In the genomic region with DNA sequence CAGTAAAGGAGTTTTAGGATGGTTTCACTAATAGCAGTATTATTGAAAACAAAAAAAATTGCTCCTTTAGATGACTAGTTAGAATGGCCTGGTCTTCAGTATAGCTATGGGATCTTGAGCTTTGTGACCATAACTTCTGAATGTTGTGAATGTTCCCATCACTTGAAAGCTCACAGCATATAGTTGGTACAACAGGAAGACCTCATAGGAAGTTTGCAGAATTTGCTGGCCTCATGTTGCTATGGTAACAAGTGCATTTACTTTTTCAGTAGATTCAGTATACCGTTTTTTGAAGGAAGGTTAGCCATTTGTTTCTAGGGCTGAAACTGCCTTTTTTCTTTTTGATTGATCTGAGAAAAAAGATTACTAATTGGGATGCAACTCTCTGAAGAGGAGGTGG, we compare ENCODE assay signal across 10 cellular contexts. TPM values are rescaled to one million over a fixed set of nuclear protein-coding genes. Genes with fewer than 3 reads are reported as not detected.
DNase-seq lines count a peak whose midpoint lies in the region; ATAC-seq and TF ChIP-seq lines count a peak whose summit lies in the region.
"Had no signal": no experiment of that assay in that cellular context is flagged by ENCODE, and none has a peak within 500 bp of the region (broad histone marks: within the 10 kb centered on the region; RNA-seq: fewer than 3 reads in every experiment).

No MANE protein-coding gene starts in this region.

- H3K27ac ChIP-seq in CD8-positive, alpha-beta memory T cell (ENCODE audit: low read depth, low read length) = no peak overlapping the region
- no peak overlapping the region for H3K27ac ChIP-seq in WERI-Rb-1
- H3K27ac ChIP-seq: SK-N-MC, vagina had no signal

- peak overlapping the region in 2 of 7 donors; percentile 15 to 28 for H3K4me3 Mint-ChIP-seq in CD8-positive, alpha-beta memory T cell

- POLR2A ChIA-PET in CD8-positive, alpha-beta memory T cell (lab: Charles Lee) = no interaction called here

- peak; percentile 66 for ATAC-seq in GM18505 (IDR thresholded peaks at IDR 0.05; ENCODE audit: unreplicated experiment)

- H3K27me3 ChIP-seq in CD8-positive, alpha-beta memory T cell (ENCODE audit: insufficient read depth, low read length, poor library complexity, severe bottlenecking) = no peaks in the 10 kb centered on the region
- H3K27me3 ChIP-seq in WERI-Rb-1 (ENCODE audit: insufficient read depth, low read depth, severe bottlenecking) = no peaks in the 10 kb centered on the region
- H3K27me3 ChIP-seq: vagina had no signal

- DNase-seq in CD8-positive, alpha-beta memory T cell = peak in 3 of 5 donors; percentile 46 to 65 (median 49)
- peak; percentile 44 for DNase-seq in MV-4-11 (lab: John Stamatoyannopoulos, UW)
- peak; percentile 50 for DNase-seq in fibroblast of pulmonary artery (ENCODE audit: low read depth)
- DNase-seq in WERI-Rb-1 = no peak
- no peak for DNase-seq in putamen (ENCODE audit: low spot score)
- no peak for DNase-seq in pons (ENCODE audit: low spot score)
- DNase-seq: NCI-H345 had no signal

- H3K4me1 ChIP-seq in CD8-positive, alpha-beta memory T cell (ENCODE audit: insufficient read depth, low read length) = peaks cover 50% of the 10 kb centered on the region

- CTCF ChIA-PET in CD8-positive, alpha-beta memory T cell (lab: Charles Lee) = no interaction called here

- H3K27me3 Mint-ChIP-seq in CD8-positive, alpha-beta memory T cell = no peaks in the 10 kb centered on the region

- peak overlapping the region in 6 of 8 donors; percentile 23 to 62 (median 52) for H3K27ac Mint-ChIP-seq in CD8-positive, alpha-beta memory T cell

- H3K36me3 Mint-ChIP-seq in CD8-positive, alpha-beta memory T cell = peaks cover 0 to 28% (median 2%) of the 10 kb centered on the region in 3 donors

- H3K9me3 ChIP-seq in CD8-positive, alpha-beta memory T cell (ENCODE audit: low read length) = no peaks in the 10 kb centered on the region
- no peaks in the 10 kb centered on the region for H3K9me3 ChIP-seq in WERI-Rb-1 (ENCODE audit: severe bottlenecking)
- H3K9me3 ChIP-seq: vagina had no signal

- H3K9me3 Mint-ChIP-seq in CD8-positive, alpha-beta memory T cell = no peaks in the 10 kb centered on the region

- H3K36me3 ChIP-seq in CD8-positive, alpha-beta memory T cell (ENCODE audit: insufficient read depth, low read length) = no peaks in the 10 kb centered on the region
- H3K36me3 ChIP-seq in WERI-Rb-1 = peaks cover 16% of the 10 kb centered on the region
- H3K36me3 ChIP-seq: vagina had no signal

- TF ChIP-seq CTCF in fibroblast of pulmonary artery (IDR thresholded peaks at IDR 0.05; ENCODE audit: low read length, missing control alignments) (no peak), WERI-Rb-1 (IDR thresholded peaks at IDR 0.05; ENCODE audit: low read depth, low read length) (no peak)

- no peak overlapping the region for H3K4me3 ChIP-seq in CD8-positive, alpha-beta memory T cell (ENCODE audit: low read length)
- H3K4me3 ChIP-seq in fibroblast of pulmonary artery (replicated peaks; ENCODE audit: low read depth, low read length) = no peak overlapping the region
- no peak overlapping the region for H3K4me3 ChIP-seq in WERI-Rb-1 (ENCODE audit: low read depth, low read length)
- H3K4me3 ChIP-seq: SK-N-MC, vagina had no signal

- no peak for TF ChIP-seq POLR2A in GM18505 (IDR thresholded peaks at IDR 0.05; ENCODE audit: borderline replicate concordance, extremely low read depth, insufficient read depth, insufficient read length)

- H3K4me1 Mint-ChIP-seq in CD8-positive, alpha-beta memory T cell = peaks cover 75 to 96% (median 93%) of the 10 kb centered on the region in 3 donors

RNA-seq across cellular contexts. Expression of gene PHF3, which starts 8.3 kb away (rescaled TPM):
- 10 to 100 TPM; 44.1 to 44.3 TPM for total RNA-seq in CD8-positive, alpha-beta memory T cell
- 40.9 TPM for polyA plus RNA-seq in CD8-positive, alpha-beta memory T cell

Comparison
In these comparisons a context has a peak if more than half of its experiments do, and no peak if none do; other contexts are left out.
1. DNase-seq: peak in CD8-positive, alpha-beta memory T cell (3 of 5), MV-4-11 (single experiment) and fibroblast of pulmonary artery (single experiment); none in WERI-Rb-1 (single experiment), putamen (single experiment) and pons (single experiment).